Comparison of ENCODE assay signal across 2 cellular contexts in genomic region chr5:142826741-142827492, GRCh38.
TF ChIP-seq lines count a peak whose summit lies in the region.

No MANE protein-coding gene starts in this region.

TF ChIP-seq in HCT116, 20 proteins besides CTCF, POLR2A, EP300 and RAD21 (continued from another document):
- TF ChIP-seq, protein P1, sequence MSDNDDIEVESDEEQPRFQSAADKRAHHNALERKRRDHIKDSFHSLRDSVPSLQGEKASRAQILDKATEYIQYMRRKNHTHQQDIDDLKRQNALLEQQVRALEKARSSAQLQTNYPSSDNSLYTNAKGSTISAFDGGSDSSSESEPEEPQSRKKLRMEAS (IDR thresholded peaks at IDR 0.05): no peak
- TF ChIP-seq SIN3A (IDR thresholded peaks at IDR 0.05; ENCODE audit: low read depth) (no peak), JUND (IDR thresholded peaks at IDR 0.05) (no peak)

TF ChIP-seq in WTC11, 78 proteins besides CTCF, POLR2A, EP300 and RAD21 (continued from another document):
- TF ChIP-seq, protein P2, sequence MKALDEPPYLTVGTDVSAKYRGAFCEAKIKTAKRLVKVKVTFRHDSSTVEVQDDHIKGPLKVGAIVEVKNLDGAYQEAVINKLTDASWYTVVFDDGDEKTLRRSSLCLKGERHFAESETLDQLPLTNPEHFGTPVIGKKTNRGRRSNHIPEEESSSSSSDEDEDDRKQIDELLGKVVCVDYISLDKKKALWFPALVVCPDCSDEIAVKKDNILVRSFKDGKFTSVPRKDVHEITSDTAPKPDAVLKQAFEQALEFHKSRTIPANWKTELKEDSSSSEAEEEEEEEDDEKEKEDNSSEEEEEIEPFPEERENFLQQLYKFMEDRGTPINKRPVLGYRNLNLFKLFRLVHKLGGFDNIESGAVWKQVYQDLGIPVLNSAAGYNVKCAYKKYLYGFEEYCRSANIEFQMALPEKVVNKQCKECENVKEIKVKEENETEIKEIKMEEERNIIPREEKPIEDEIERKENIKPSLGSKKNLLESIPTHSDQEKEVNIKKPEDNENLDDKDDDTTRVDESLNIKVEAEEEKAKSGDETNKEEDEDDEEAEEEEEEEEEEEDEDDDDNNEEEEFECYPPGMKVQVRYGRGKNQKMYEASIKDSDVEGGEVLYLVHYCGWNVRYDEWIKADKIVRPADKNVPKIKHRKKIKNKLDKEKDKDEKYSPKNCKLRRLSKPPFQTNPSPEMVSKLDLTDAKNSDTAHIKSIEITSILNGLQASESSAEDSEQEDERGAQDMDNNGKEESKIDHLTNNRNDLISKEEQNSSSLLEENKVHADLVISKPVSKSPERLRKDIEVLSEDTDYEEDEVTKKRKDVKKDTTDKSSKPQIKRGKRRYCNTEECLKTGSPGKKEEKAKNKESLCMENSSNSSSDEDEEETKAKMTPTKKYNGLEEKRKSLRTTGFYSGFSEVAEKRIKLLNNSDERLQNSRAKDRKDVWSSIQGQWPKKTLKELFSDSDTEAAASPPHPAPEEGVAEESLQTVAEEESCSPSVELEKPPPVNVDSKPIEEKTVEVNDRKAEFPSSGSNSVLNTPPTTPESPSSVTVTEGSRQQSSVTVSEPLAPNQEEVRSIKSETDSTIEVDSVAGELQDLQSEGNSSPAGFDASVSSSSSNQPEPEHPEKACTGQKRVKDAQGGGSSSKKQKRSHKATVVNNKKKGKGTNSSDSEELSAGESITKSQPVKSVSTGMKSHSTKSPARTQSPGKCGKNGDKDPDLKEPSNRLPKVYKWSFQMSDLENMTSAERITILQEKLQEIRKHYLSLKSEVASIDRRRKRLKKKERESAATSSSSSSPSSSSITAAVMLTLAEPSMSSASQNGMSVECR (CRISPR knock-in tag; IDR thresholded peaks at IDR 0.05; ENCODE audit: borderline replicate concordance): no peak
- no peak for TF ChIP-seq FOXK1 (CRISPR knock-in tag; IDR thresholded peaks at IDR 0.05)
- no peak for TF ChIP-seq STAT6 (CRISPR knock-in tag; conservative IDR thresholded peaks at IDR 0.05; ENCODE audit: low read depth)
